In the genomic region with DNA sequence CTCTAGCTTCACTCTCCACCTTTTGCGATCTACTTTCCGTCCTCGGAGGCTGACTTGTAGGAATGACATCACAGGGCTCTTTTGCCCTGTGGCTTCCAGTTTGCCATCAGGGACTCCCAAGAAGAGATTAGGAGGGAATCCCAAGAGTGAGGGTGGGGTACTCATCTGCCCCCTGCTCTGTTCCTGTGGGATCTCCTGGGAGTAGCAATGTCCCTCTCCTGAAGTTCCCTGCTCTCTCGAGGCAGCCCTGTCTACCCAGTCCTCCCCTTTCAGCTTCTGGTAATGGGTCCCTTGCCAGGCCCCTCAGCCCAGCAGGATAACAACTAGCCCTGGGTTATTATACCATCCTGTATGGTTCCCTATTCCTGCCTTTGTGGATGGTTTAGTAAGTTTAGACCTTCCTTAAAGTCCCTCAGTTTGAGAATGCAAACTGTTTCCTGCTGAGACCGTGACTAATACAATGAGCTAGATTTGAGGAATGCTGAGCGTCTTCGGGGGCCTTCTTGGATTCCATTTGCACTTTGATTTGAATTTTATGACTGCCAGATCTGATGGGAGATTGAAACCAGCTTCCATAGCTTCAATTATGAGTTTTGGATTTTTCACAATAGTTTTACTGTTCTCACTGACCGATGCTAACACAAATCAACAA, we compare ENCODE assay signal across 1 cellular context.
TF ChIP-seq lines count a peak whose summit lies in the region.

No MANE protein-coding gene starts in this region.

TF ChIP-seq in WTC11, 78 proteins besides CTCF, POLR2A, EP300 and RAD21 (continued from another document):
- TF ChIP-seq, protein P1, sequence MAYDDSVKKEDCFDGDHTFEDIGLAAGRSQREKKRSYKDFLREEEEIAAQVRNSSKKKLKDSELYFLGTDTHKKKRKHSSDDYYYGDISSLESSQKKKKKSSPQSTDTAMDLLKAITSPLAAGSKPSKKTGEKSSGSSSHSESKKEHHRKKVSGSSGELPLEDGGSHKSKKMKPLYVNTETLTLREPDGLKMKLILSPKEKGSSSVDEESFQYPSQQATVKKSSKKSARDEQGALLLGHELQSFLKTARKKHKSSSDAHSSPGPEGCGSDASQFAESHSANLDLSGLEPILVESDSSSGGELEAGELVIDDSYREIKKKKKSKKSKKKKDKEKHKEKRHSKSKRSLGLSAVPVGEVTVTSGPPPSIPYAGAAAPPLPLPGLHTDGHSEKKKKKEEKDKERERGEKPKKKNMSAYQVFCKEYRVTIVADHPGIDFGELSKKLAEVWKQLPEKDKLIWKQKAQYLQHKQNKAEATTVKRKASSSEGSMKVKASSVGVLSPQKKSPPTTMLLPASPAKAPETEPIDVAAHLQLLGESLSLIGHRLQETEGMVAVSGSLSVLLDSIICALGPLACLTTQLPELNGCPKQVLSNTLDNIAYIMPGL (CRISPR knock-in tag; IDR thresholded peaks at IDR 0.05): no peak
- TF ChIP-seq NFYB (CRISPR knock-in tag; conservative IDR thresholded peaks at IDR 0.05; ENCODE audit: low read depth): no peak
- TF ChIP-seq NR2C2 (CRISPR knock-in tag; IDR thresholded peaks at IDR 0.05): no peak
- TF ChIP-seq ZNF138 (CRISPR knock-in tag; conservative IDR thresholded peaks at IDR 0.05): no peak
